3 cellular contexts compared by ENCODE assay signal in genomic region chr2:140744379-140744778, GRCh38.
TF ChIP-seq lines count a peak whose summit lies in the region.

No MANE protein-coding gene starts in this region.

TF ChIP-seq in H1, 55 proteins besides CTCF, POLR2A, EP300 and RAD21:
- TF ChIP-seq RFX5 (IDR thresholded peaks at IDR 0.05; ENCODE audit: borderline replicate concordance, low read depth, low read length), result no peak
- no peak for TF ChIP-seq SP4 (IDR thresholded peaks at IDR 0.05; ENCODE audit: low read length)
- no peak for TF ChIP-seq TBP (IDR thresholded peaks at IDR 0.05; ENCODE audit: low read depth, low read length)
- no peak for TF ChIP-seq ZNF274 (IDR thresholded peaks at IDR 0.05; ENCODE audit: borderline replicate concordance, extremely low read depth, low read length)
- no peak for TF ChIP-seq PHF8 (conservative IDR thresholded peaks at IDR 0.05; ENCODE audit: low read depth, low read length)
- no peak for TF ChIP-seq CBX8 (IDR thresholded peaks at IDR 0.05; ENCODE audit: borderline replicate concordance, low read depth, low read length)
- no peak for TF ChIP-seq SAP30 (IDR thresholded peaks at IDR 0.05; ENCODE audit: insufficient read depth, insufficient replicate concordance, low read length)
- TF ChIP-seq TAF1 (IDR thresholded peaks at IDR 0.05; ENCODE audit: low read depth, low read length), result no peak
- TF ChIP-seq CHD2 (IDR thresholded peaks at IDR 0.05; ENCODE audit: low read length), result no peak
- TF ChIP-seq CTBP2 (IDR thresholded peaks at IDR 0.05; ENCODE audit: borderline replicate concordance, insufficient read depth, insufficient read length, low read length), result no peak
- TF ChIP-seq YY1 (IDR thresholded peaks at IDR 0.05; ENCODE audit: low read depth, low read length), result no peak

TF ChIP-seq in neural cell, 6 proteins besides CTCF, POLR2A, EP300 and RAD21:
- TF ChIP-seq SMC3 (conservative IDR thresholded peaks at IDR 0.05; ENCODE audit: poor library complexity), result peak; percentile 51
- no peak for TF ChIP-seq TAF1 (IDR thresholded peaks at IDR 0.05; ENCODE audit: low read depth)
- TF ChIP-seq, protein P1, sequence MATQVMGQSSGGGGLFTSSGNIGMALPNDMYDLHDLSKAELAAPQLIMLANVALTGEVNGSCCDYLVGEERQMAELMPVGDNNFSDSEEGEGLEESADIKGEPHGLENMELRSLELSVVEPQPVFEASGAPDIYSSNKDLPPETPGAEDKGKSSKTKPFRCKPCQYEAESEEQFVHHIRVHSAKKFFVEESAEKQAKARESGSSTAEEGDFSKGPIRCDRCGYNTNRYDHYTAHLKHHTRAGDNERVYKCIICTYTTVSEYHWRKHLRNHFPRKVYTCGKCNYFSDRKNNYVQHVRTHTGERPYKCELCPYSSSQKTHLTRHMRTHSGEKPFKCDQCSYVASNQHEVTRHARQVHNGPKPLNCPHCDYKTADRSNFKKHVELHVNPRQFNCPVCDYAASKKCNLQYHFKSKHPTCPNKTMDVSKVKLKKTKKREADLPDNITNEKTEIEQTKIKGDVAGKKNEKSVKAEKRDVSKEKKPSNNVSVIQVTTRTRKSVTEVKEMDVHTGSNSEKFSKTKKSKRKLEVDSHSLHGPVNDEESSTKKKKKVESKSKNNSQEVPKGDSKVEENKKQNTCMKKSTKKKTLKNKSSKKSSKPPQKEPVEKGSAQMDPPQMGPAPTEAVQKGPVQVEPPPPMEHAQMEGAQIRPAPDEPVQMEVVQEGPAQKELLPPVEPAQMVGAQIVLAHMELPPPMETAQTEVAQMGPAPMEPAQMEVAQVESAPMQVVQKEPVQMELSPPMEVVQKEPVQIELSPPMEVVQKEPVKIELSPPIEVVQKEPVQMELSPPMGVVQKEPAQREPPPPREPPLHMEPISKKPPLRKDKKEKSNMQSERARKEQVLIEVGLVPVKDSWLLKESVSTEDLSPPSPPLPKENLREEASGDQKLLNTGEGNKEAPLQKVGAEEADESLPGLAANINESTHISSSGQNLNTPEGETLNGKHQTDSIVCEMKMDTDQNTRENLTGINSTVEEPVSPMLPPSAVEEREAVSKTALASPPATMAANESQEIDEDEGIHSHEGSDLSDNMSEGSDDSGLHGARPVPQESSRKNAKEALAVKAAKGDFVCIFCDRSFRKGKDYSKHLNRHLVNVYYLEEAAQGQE (IDR thresholded peaks at IDR 0.05; ENCODE audit: borderline replicate concordance), result peak; percentile 94
- TF ChIP-seq POLR2AphosphoS5 (IDR thresholded peaks at IDR 0.05), result peak; percentile 95
- TF ChIP-seq MXI1 (conservative IDR thresholded peaks at IDR 0.05; ENCODE audit: poor library complexity, severe bottlenecking), result peak; percentile 40
- no peak for TF ChIP-seq EZH2 (IDR thresholded peaks at IDR 0.05; ENCODE audit: borderline replicate concordance, insufficient read depth, low read length, poor library complexity, severe bottlenecking)

TF ChIP-seq in GM12891, 5 proteins besides CTCF, POLR2A, EP300 and RAD21:
- no peak for TF ChIP-seq SPI1 (IDR thresholded peaks at IDR 0.05; ENCODE audit: low read depth, low read length)
- TF ChIP-seq POLR2AphosphoS5 (IDR thresholded peaks at IDR 0.05; ENCODE audit: low read depth, low read length), result no peak
- TF ChIP-seq PAX5 (IDR thresholded peaks at IDR 0.05; ENCODE audit: insufficient read depth, low read length, severe bottlenecking), result no peak
- TF ChIP-seq TAF1 (IDR thresholded peaks at IDR 0.05; ENCODE audit: low read depth, low read length), result no peak
- no peak for TF ChIP-seq POU2F2 (IDR thresholded peaks at IDR 0.05; ENCODE audit: low read depth, low read length)
